ENCODE assay signal across 7 cellular contexts in genomic region chr14:105624346-105624745, GRCh38.
DNase-seq lines count a peak whose midpoint lies in the region; TF ChIP-seq lines count a peak whose summit lies in the region.
"Not testable (repeated sequence)": the region's sequence is repeated elsewhere in the genome, so short reads cannot be mapped to it uniquely, and the experiment has no call there.

No MANE protein-coding gene starts in this region.

- not testable (repeated sequence) for H3K9me3 Mint-ChIP-seq in activated CD4-positive, alpha-beta memory T cell treated with anti-CD3 and anti-CD28 coated beads, Interleukin-2, amount 10 ng/mL, durations not matched to agents 7 days and 5 days; type B pancreatic cell

- not testable (repeated sequence) for H3K9me3 ChIP-seq in right atrium auricular region

- H3K27ac Mint-ChIP-seq in activated CD4-positive, alpha-beta memory T cell treated with anti-CD3 and anti-CD28 coated beads, Interleukin-2, amount 10 ng/mL, durations not matched to agents 7 days and 5 days; type B pancreatic cell: not testable (repeated sequence)

- not testable (repeated sequence) for H3K4me1 ChIP-seq in right atrium auricular region

- not testable (repeated sequence) for TF ChIP-seq CTCF in right atrium auricular region (IDR thresholded peaks at IDR 0.05); type B pancreatic cell (conservative IDR thresholded peaks at IDR 0.05)

- H3K4me1 Mint-ChIP-seq in activated CD4-positive, alpha-beta memory T cell treated with anti-CD3 and anti-CD28 coated beads, Interleukin-2, amount 10 ng/mL, durations not matched to agents 7 days and 5 days; type B pancreatic cell (ENCODE audit: unreplicated experiment): not testable (repeated sequence)

- not testable (repeated sequence) for H3K36me3 ChIP-seq in H7 (replicated peaks; ENCODE audit: control insufficient read depth, insufficient read depth, low read length); right atrium auricular region

- not testable (repeated sequence) for H3K36me3 Mint-ChIP-seq in activated CD4-positive, alpha-beta memory T cell treated with anti-CD3 and anti-CD28 coated beads, Interleukin-2, amount 10 ng/mL, durations not matched to agents 7 days and 5 days (ENCODE audit: low read depth); type B pancreatic cell

- not testable (repeated sequence) for H3K27me3 Mint-ChIP-seq in activated CD4-positive, alpha-beta memory T cell treated with anti-CD3 and anti-CD28 coated beads, Interleukin-2, amount 10 ng/mL, durations not matched to agents 7 days and 5 days; type B pancreatic cell

- not testable (repeated sequence) for H3K4me3 ChIP-seq in H7 (ENCODE audit: insufficient read depth, low read depth, low read length); right atrium auricular region

- not testable (repeated sequence) for H3K27me3 ChIP-seq in H7 (ENCODE audit: control insufficient read depth, insufficient read depth, low read length); right atrium auricular region

- intact Hi-C loops in posterior vena cava (cut with DNase I) = not testable (repeated sequence)

- H3K4me3 Mint-ChIP-seq in activated CD4-positive, alpha-beta memory T cell treated with anti-CD3 and anti-CD28 coated beads, Interleukin-2, amount 10 ng/mL, durations not matched to agents 7 days and 5 days; type B pancreatic cell: not testable (repeated sequence)

- H3K27ac ChIP-seq in right atrium auricular region = not testable (repeated sequence)

- DNase-seq in DMS79 (lab: John Stamatoyannopoulos, UW) (peak; percentile 81), H7 (peak; percentile 31), right atrium auricular region (ENCODE audit: low spot score) (peak; percentile 32), medulla oblongata (ENCODE audit: extremely low spot score) (peak; percentile 1), posterior vena cava (ENCODE audit: low spot score) (peak; percentile 66), type B pancreatic cell (ENCODE audit: extremely low spot score, unreplicated experiment) (peak; percentile 68)
- DNase-seq in activated CD4-positive, alpha-beta memory T cell treated with anti-CD3 and anti-CD28 coated beads, Interleukin-2, amount 10 ng/mL, durations not matched to agents 7 days and 5 days = peak; percentile 14

- POLR2A ChIA-PET in activated CD4-positive, alpha-beta memory T cell treated with anti-CD3 and anti-CD28 coated beads, Interleukin-2, amount 10 ng/mL, durations not matched to agents 7 days and 5 days (lab: Charles Lee) = not testable (repeated sequence)

- CTCF ChIA-PET in activated CD4-positive, alpha-beta memory T cell treated with anti-CD3 and anti-CD28 coated beads, Interleukin-2, amount 10 ng/mL, durations not matched to agents 7 days and 5 days (lab: Charles Lee) = not testable (repeated sequence)

Comparison
In these comparisons a context has a peak if more than half of its experiments do, and no peak if none do; other contexts are left out.
1. DNase-seq: peak in every context shown above with its lines; median percentile 81 in DMS79; 68 in type B pancreatic cell; 66 in posterior vena cava; 32 in right atrium auricular region; 31 in H7; 14 in activated CD4-positive, alpha-beta memory T cell treated with anti-CD3 and anti-CD28 coated beads, Interleukin-2, amount 10 ng/mL, durations not matched to agents 7 days and 5 days; 1 in medulla oblongata.